Comparison of ENCODE assay signal across 24 cellular contexts in genomic region chr16:15780805-15781204, GRCh38.
"Had no signal": no experiment of that assay in that cellular context is flagged by ENCODE, and none has a peak within 500 bp of the region (broad histone marks: within the 10 kb centered on the region; RNA-seq: fewer than 3 reads in every experiment).

No MANE protein-coding gene starts in this region.

- H3K27me3 ChIP-seq: MG63, SJSA1 had no signal

- H3K36me3 ChIP-seq: MG63, SJSA1 had no signal

- H3K4me1 ChIP-seq: SJSA1 had no signal

- DNase-seq: IMR-90, Karpas-422, KG1, MG63, NCI-H1092, NCI-H1105 treated with DMSO at 0.1 percent for 48 hours, NCI-H1417 treated with DMSO at 0.1 percent for 48 hours, NCI-H146, NCI-H1694 treated with DMSO at 0.1 percent for 48 hours, NCI-H1930, NCI-H2081 treated with DMSO at 0.1 percent for 48 hours, NCI-H2171, NCI-H226, NCI-H446, NCI-H510A, NCI-H524 treated with DMSO at 0.1 percent for 48 hours, NCI-H69, NCI-H774, Right ventricle myocardium superior, RPMI8226, SIG-M5 had no signal

- H3K27ac ChIP-seq: HL-60, SJSA1, SK-N-MC had no signal

- H3K4me3 ChIP-seq: MG63, SJSA1, SK-N-MC had no signal

- H3K9me3 ChIP-seq: MG63, SJSA1 had no signal
